16 cellular contexts compared by ENCODE assay signal in genomic region chr5:73823508-73823925, GRCh38.
DNase-seq lines count a peak whose midpoint lies in the region; ATAC-seq, FAIRE-seq and TF ChIP-seq lines count a peak whose summit lies in the region.
"Had no signal": no experiment of that assay in that cellular context is flagged by ENCODE, and none has a peak within 500 bp of the region (broad histone marks: within the 10 kb centered on the region; RNA-seq: fewer than 3 reads in every experiment).

No MANE protein-coding gene starts in this region.

- H3K9me3 ChIP-seq in pancreas, result no peaks in the 10 kb centered on the region
- H3K9me3 ChIP-seq: right atrium auricular region had no signal

- intact Hi-C loops in pancreas (cut with DNase I), result no loop called here

- H3K4me3 ChIP-seq in epithelial cell of proximal tubule (ENCODE audit: low read depth, low read length) (peak overlapping the region; percentile 8), pancreas (no peak overlapping the region)
- H3K4me3 ChIP-seq: K562, right atrium auricular region had no signal

- H3K27ac ChIP-seq in pancreas, result peak overlapping the region in 2 of 4 donors; percentile 63 to 80
- H3K27ac ChIP-seq: right atrium auricular region had no signal

- no peaks in the 10 kb centered on the region for H3K36me3 ChIP-seq in pancreas
- H3K36me3 ChIP-seq: right atrium auricular region had no signal

- no peak for FAIRE-seq in pancreas (lab: Jason Lieb, UNC)
- FAIRE-seq: K562 had no signal

- WGBS in pancreas, 2 donors, result 20 to 26% methylated on average over 1 of the region's 1 CpG

- DNase-seq in DMS53 (lab: John Stamatoyannopoulos, UW) (peak; percentile 64), NCI-H146 (lab: John Stamatoyannopoulos, UW) (peak; percentile 26), epithelial cell of proximal tubule (ENCODE audit: low read depth) (peak; percentile 87), pancreas (no peak), RKO (ENCODE audit: low spot score) (no peak), cortex of kidney (lab: John Stamatoyannopoulos, UW) (no peak), SIG-M5 (lab: John Stamatoyannopoulos, UW) (no peak)
- DNase-seq in activated CD8-positive, alpha-beta memory T cell treated with anti-CD3 and anti-CD28 coated beads, Interleukin-2, amount 50 U/mL, for 48 hours, result no peak
- DNase-seq: activated CD8-positive, alpha-beta memory T cell treated with anti-CD3 and anti-CD28 coated beads, Interleukin-2, amount 10 ng/mL, durations not matched to agents 7 days and 5 days; activated naive CD4-positive, alpha-beta T cell treated with anti-CD3 and anti-CD28 coated beads for 36 hours; CD4-positive, CD25-positive, alpha-beta regulatory T cell; NCI-H1694; stimulated activated CD4-positive, alpha-beta T cell treated with anti-CD3 and anti-CD28 coated beads, Interleukin-4, amount 100 ng/mL, for 1 hour; stimulated activated naive B cell treated with anti-CD40 and anti-IgM and Interleukin-4, amounts not matched to agents 10 μg/mL and 1 μg/mL and 100 μg/mL, for 72 hours had no signal

- peak; percentile 57 to 75 (median 70) for ATAC-seq in pancreas
- ATAC-seq: activated CD8-positive, alpha-beta memory T cell treated with anti-CD3 and anti-CD28 coated beads, Interleukin-2, amount 10 ng/mL, durations not matched to agents 7 days and 5 days; K562; stimulated activated naive B cell treated with anti-CD40 and anti-IgM and Interleukin-4, amounts not matched to agents 10 μg/mL and 1 μg/mL and 100 μg/mL, for 72 hours had no signal

- peaks cover 14 to 17% (median 16%) of the 10 kb centered on the region in 3 donors for H3K4me1 ChIP-seq in pancreas
- H3K4me1 ChIP-seq: right atrium auricular region had no signal

- TF ChIP-seq CTCF in epithelial cell of proximal tubule (conservative IDR thresholded peaks at IDR 0.05; ENCODE audit: low read depth, low read length) (no peak), pancreas (IDR thresholded peaks at IDR 0.05) (no peak)

- no peaks in the 10 kb centered on the region for H3K27me3 ChIP-seq in pancreas
- H3K27me3 ChIP-seq: right atrium auricular region had no signal

Comparison
In these comparisons a context has a peak if more than half of its experiments do, and no peak if none do; other contexts are left out.
1. DNase-seq: peak in DMS53 (single experiment), NCI-H146 (single experiment) and epithelial cell of proximal tubule (single experiment); none in pancreas (0 of 6), RKO (single experiment), cortex of kidney (single experiment), activated CD8-positive, alpha-beta memory T cell treated with anti-CD3 and anti-CD28 coated beads, Interleukin-2, amount 50 U/mL, for 48 hours (single experiment) and SIG-M5 (single experiment).